In genomic region chr2:182715896-182716664, GRCh38 we compare ENCODE assay signal across 8 cellular contexts. TPM values are rescaled to one million over a fixed set of nuclear protein-coding genes. Genes with fewer than 3 reads are reported as not detected.
DNase-seq lines count a peak whose midpoint lies in the region.

A gene with protein sequence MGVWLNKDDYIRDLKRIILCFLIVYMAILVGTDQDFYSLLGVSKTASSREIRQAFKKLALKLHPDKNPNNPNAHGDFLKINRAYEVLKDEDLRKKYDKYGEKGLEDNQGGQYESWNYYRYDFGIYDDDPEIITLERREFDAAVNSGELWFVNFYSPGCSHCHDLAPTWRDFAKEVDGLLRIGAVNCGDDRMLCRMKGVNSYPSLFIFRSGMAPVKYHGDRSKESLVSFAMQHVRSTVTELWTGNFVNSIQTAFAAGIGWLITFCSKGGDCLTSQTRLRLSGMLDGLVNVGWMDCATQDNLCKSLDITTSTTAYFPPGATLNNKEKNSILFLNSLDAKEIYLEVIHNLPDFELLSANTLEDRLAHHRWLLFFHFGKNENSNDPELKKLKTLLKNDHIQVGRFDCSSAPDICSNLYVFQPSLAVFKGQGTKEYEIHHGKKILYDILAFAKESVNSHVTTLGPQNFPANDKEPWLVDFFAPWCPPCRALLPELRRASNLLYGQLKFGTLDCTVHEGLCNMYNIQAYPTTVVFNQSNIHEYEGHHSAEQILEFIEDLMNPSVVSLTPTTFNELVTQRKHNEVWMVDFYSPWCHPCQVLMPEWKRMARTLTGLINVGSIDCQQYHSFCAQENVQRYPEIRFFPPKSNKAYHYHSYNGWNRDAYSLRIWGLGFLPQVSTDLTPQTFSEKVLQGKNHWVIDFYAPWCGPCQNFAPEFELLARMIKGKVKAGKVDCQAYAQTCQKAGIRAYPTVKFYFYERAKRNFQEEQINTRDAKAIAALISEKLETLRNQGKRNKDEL (plus strand): TSS chr2:182716257. CDS start chr2:182718087, 1,830 bp downstream.

- peak within 1 kb of the TSS; percentile 84 for H3K4me3 ChIP-seq in HAP-1
- peak within 1 kb of the TSS; percentile 97 for H3K4me3 ChIP-seq in MG63

- H3K27me3 ChIP-seq in HAP-1 (ENCODE audit: low read depth) (0 out of 2 replicates have a peak, but pooled peaks cover 3% of the 10 kb centered on the region), MG63 (no peaks in the 10 kb centered on the region)

- H3K9me3 ChIP-seq in HAP-1 (no peaks in the 10 kb centered on the region), MG63 (no peaks in the 10 kb centered on the region)

- CTCF ChIA-PET in activated naive CD4-positive, alpha-beta T cell treated with anti-CD3 and anti-CD28 coated beads for 36 hours (lab: Charles Lee) = interaction anchor here (1.3 to 1.5 kb wide), 2 partner anchors 50 to 530 kb away, joined by 3 to 4 read pairs; no protein-coding TSS in a partner anchor

- in situ Hi-C loops in HAP-1 (cut with MboI; ENCODE audit: low sequenced_read_pairs) (no loop called here), SK-MEL-5 (cut with HindIII; ENCODE audit: low pct_unique_long_range_greater_than_20kb, low sequenced_read_pairs) (no loop called here)

- H3K36me3 Mint-ChIP-seq in activated naive CD4-positive, alpha-beta T cell treated with anti-CD3 and anti-CD28 coated beads for 36 hours (ENCODE audit: low read depth) = peaks cover 7% of the 10 kb centered on the region

- H3K4me1 ChIP-seq in HAP-1 = peaks cover 11% of the 10 kb centered on the region

- peak; percentile 77 for DNase-seq in GF-D8 (lab: John Stamatoyannopoulos, UW)
- peak; percentile 82 to 91 for DNase-seq in HAP-1 (ENCODE audit: low spot score in 2 of 2)
- DNase-seq in MG63 = peak; percentile 95
- peak; percentile 73 for DNase-seq in SK-MEL-5 (ENCODE audit: low read depth, low spot score)
- peak; percentile 89 for DNase-seq in activated naive CD4-positive, alpha-beta T cell treated with anti-CD3 and anti-CD28 coated beads for 36 hours
- DNase-seq in globus pallidus (ENCODE audit: low spot score) = peak; percentile 84
- peak; percentile 92 for DNase-seq in occipital lobe (lab: John Stamatoyannopoulos, UW)

- H3K27me3 Mint-ChIP-seq in activated naive CD4-positive, alpha-beta T cell treated with anti-CD3 and anti-CD28 coated beads for 36 hours (ENCODE audit: low read depth) = no peaks in the 10 kb centered on the region

- peak within 1 kb of the TSS; percentile 71 for H3K27ac ChIP-seq in temporal lobe (ENCODE audit: low read depth, low read length)

- H3K4me3 Mint-ChIP-seq in activated naive CD4-positive, alpha-beta T cell treated with anti-CD3 and anti-CD28 coated beads for 36 hours = no peak within 1 kb of the TSS

- H3K36me3 ChIP-seq in HAP-1 (replicated peaks) (peaks cover 7% of the 10 kb centered on the region; the same call in 1 of the 2 replicates), MG63 (peaks cover 21% of the 10 kb centered on the region)

- no peaks in the 10 kb centered on the region for H3K9me3 Mint-ChIP-seq in activated naive CD4-positive, alpha-beta T cell treated with anti-CD3 and anti-CD28 coated beads for 36 hours

- H3K4me1 Mint-ChIP-seq in activated naive CD4-positive, alpha-beta T cell treated with anti-CD3 and anti-CD28 coated beads for 36 hours (ENCODE audit: low read depth) = peaks cover 10% of the 10 kb centered on the region

- no peak within 1 kb of the TSS for H3K27ac Mint-ChIP-seq in activated naive CD4-positive, alpha-beta T cell treated with anti-CD3 and anti-CD28 coated beads for 36 hours

- intact Hi-C loops in activated naive CD4-positive, alpha-beta T cell treated with anti-CD3 and anti-CD28 coated beads for 36 hours (cut with micrococcal nuclease) = loop anchor here (1.0 to 5.0 kb wide), 6 partner anchors 49 to 1734 kb away; partner anchors contain the start of genes DUSP19, ITPRID2, NCKAP1 and NUP35

RNA-seq across cellular contexts. Expression of the gene that starts here (rescaled TPM):
- total RNA-seq in MG63 (2014; rRNA removed; shearing (Covaris generic); ENCODE audit: low replicate concordance) = 84.5 and 86.0 TPM in 2 replicates
- total RNA-seq in SK-MEL-5 (2014; rRNA removed; shearing (Covaris generic)) = 104 and 108 TPM in 2 replicates
- 62.6 and 78.7 TPM in 2 replicates for polyA plus RNA-seq in SK-MEL-5 (2015; cell fraction: cytosol; rRNA removed)
- polyA plus RNA-seq in SK-MEL-5 (2015; cell fraction: nucleus; rRNA removed) = 104 and 106 TPM in 2 replicates
- total RNA-seq in activated naive CD4-positive, alpha-beta T cell treated with anti-CD3 and anti-CD28 coated beads for 36 hours = 10 to 100 TPM; 40.8 to 41.5 TPM
- total RNA-seq in occipital lobe (61.9 TPM), temporal lobe (46.0 TPM)

Comparison
In these comparisons a context has a peak if more than half of its experiments do, and no peak if none do; other contexts are left out.
1. Peak in every context shown above with its lines: DNase-seq, H3K4me3 ChIP-seq and H3K27ac ChIP-seq.